Comparison of ENCODE assay signal across 11 cellular contexts in the genomic region with DNA sequence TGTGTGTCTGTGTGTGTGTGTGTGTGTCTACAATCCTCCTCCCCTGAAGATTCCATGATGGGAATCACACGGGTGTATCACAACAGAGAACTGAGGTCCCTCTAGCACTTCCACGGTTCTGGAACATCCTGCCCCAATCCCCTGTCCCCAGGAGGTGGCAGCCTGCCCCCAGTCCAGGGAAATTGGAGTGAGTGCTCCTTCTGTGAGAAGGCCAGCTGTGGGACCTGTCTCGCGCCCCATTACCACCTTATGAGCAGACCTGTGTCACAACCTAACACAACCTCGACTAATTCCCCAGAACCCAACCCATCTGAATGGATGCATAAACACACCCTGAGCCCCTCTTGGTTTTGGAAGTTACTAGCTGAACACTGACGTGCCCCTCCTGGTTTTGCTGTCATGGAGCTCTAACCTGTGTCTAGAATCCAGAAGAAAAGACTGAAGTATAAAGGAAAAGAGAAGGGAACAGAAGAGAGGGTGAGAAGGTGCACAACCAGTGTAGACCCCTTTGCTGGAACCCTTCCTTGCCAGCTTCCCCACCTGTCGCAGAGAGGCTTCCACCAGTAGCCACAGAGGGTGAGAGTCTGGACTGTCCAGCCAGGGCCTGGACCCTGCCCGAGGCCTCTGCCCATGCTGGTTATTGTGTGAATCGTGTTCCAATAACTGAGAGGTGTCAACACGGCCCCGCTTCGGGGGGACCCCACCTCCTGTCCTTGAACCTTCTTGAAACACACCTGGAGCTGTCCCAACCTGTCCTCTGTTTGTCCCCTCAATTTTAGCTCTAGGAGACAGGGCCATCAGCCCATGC. TPM values are rescaled to one million over a fixed set of nuclear protein-coding genes. Genes with fewer than 3 reads are reported as not detected.
DNase-seq lines count a peak whose midpoint lies in the region; ATAC-seq and TF ChIP-seq lines count a peak whose summit lies in the region.
"Had no signal": no experiment of that assay in that cellular context is flagged by ENCODE, and none has a peak within 500 bp of the region (broad histone marks: within the 10 kb centered on the region; RNA-seq: fewer than 3 reads in every experiment).

No MANE protein-coding gene starts in this region.

- in situ Hi-C loops in G401 (cut with HindIII; ENCODE audit: low sequenced_read_pairs), result no loop called here

- no peak overlapping the region for H3K27ac Mint-ChIP-seq in osteocyte (ENCODE audit: unreplicated experiment)

- no peak overlapping the region for H3K4me3 Mint-ChIP-seq in osteocyte (ENCODE audit: unreplicated experiment)

- no peaks in the 10 kb centered on the region for H3K9me3 Mint-ChIP-seq in osteocyte (ENCODE audit: unreplicated experiment)

- peaks cover 21% of the 10 kb centered on the region for H3K27me3 Mint-ChIP-seq in osteocyte (ENCODE audit: unreplicated experiment)

- peak; percentile 4 for DNase-seq in G401 (ENCODE audit: low spot score)
- no peak for DNase-seq in NB4 (ENCODE audit: low read depth)
- DNase-seq in ecto neural progenitor cell (ENCODE audit: low spot score), result peak; percentile 33
- DNase-seq in osteocyte (ENCODE audit: extremely low spot score, unreplicated experiment), result peak; percentile 32
- no peak for DNase-seq in inferior parietal cortex (ENCODE audit: extremely low spot score)
- DNase-seq in HuH-7.5 (ENCODE audit: low spot score), result no peak
- no peak for DNase-seq in medulla oblongata (ENCODE audit: extremely low spot score)
- DNase-seq: activated CD4-positive, alpha-beta T cell treated with anti-CD3 and anti-CD28 coated beads for 1 hour; NCI-H526 had no signal

- no peaks in the 10 kb centered on the region for H3K4me1 Mint-ChIP-seq in osteocyte (ENCODE audit: unreplicated experiment)

- H3K4me3 ChIP-seq in NB4 (ENCODE audit: low read depth, low read length), result no peak overlapping the region

- TF ChIP-seq POLR2A in NB4 (IDR thresholded peaks at IDR 0.05; ENCODE audit: extremely low read depth, insufficient read length), result no peak

- ATAC-seq in GM21381 (IDR thresholded peaks at IDR 0.05; ENCODE audit: unreplicated experiment), result no peak
- ATAC-seq: SK-N-SH treated with all-trans-retinoic acid at 6 μM for 48 hours had no signal

- H3K36me3 Mint-ChIP-seq in osteocyte (ENCODE audit: unreplicated experiment), result no peaks in the 10 kb centered on the region

- TF ChIP-seq CTCF in NB4 (IDR thresholded peaks at IDR 0.05; ENCODE audit: low read depth, low read length) (peak; percentile 9), osteocyte (IDR thresholded peaks at IDR 0.05) (no peak)

RNA-seq across cellular contexts. Expression of gene BTNL9, which starts 3.4 kb away (rescaled TPM):
- 0.98 and 5.3 TPM in 2 replicates for total RNA-seq in G401 (2014; rRNA removed; shearing (Covaris generic))
- total RNA-seq in osteocyte, result not detected in 2 replicates

RNA-seq across cellular contexts. Expression of gene BTNL3, which starts 54.8 kb away (rescaled TPM):
- not detected in 2 replicates for total RNA-seq in G401 (2014; rRNA removed; shearing (Covaris generic))
- not detected in 2 replicates for total RNA-seq in osteocyte

Comparison
In these comparisons a context has a peak if more than half of its experiments do, and no peak if none do; other contexts are left out.
1. DNase-seq: peak in G401 (single experiment), ecto neural progenitor cell (single experiment) and osteocyte (single experiment); none in NB4 (single experiment), inferior parietal cortex (single experiment), HuH-7.5 (single experiment) and medulla oblongata (single experiment).